ENCODE assay signal across 10 cellular contexts in genomic region chr20:10225439-10226080, GRCh38. TPM values are rescaled to one million over a fixed set of nuclear protein-coding genes. Genes with fewer than 3 reads are reported as not detected.
A peak's percentile ranks its signal among the peaks of the same experiment; 100 is the strongest.
DNase-seq lines count a peak whose midpoint lies in the region; ATAC-seq and TF ChIP-seq lines count a peak whose summit lies in the region.
"Had no signal": no experiment of that assay in that cellular context is flagged by ENCODE, and none has a peak within 500 bp of the region (broad histone marks: within the 10 kb centered on the region; RNA-seq: fewer than 3 reads in every experiment).

No MANE protein-coding gene starts in this region.

- DNase-seq in CMK (ENCODE audit: low read depth) (peak; percentile 43), H9 (no peak), NOMO-1 treated with dmso at 0.1 percent for 144 hours (lab: John Stamatoyannopoulos, UW; ENCODE audit: unreplicated experiment) (peak; percentile 5), epithelial cell of proximal tubule (ENCODE audit: low read depth) (no peak), upper lobe of right lung (no peak)
- no peak for DNase-seq in activated CD4-positive, alpha-beta memory T cell treated with anti-CD3 and anti-CD28 coated beads for 36 hours
- DNase-seq in stimulated activated naive CD4-positive, alpha-beta T cell (lab: John Stamatoyannopoulos, UW) = no peak
- DNase-seq: ovary, stomach had no signal

- no peak overlapping the region for H2BK12ac ChIP-seq in H9 (ENCODE audit: insufficient read length, low read depth, low read length)

- no peaks in the 10 kb centered on the region for H3K79me2 ChIP-seq in H9 (ENCODE audit: insufficient read depth, low read length)

- peaks cover 15% of the 10 kb centered on the region for H3K27me3 Mint-ChIP-seq in H9 (ENCODE audit: low read depth)
- H3K27me3 Mint-ChIP-seq in activated CD4-positive, alpha-beta memory T cell treated with anti-CD3 and anti-CD28 coated beads for 36 hours = peaks cover 20% of the 10 kb centered on the region

- no peaks in the 10 kb centered on the region for H3K4me1 ChIP-seq in H9 (ENCODE audit: insufficient read depth, low read length)
- no peaks in the 10 kb centered on the region for H3K4me1 ChIP-seq in upper lobe of right lung
- H3K4me1 ChIP-seq: stomach had no signal

- ATAC-seq in upper lobe of right lung (no peak), GM19035 (IDR thresholded peaks at IDR 0.05; ENCODE audit: unreplicated experiment) (no peak)

- no peaks in the 10 kb centered on the region for H3K36me3 Mint-ChIP-seq in H9 (ENCODE audit: insufficient read depth in 1 of 3, low read depth in 3 of 3)
- H3K36me3 Mint-ChIP-seq in activated CD4-positive, alpha-beta memory T cell treated with anti-CD3 and anti-CD28 coated beads for 36 hours = no peaks in the 10 kb centered on the region

- H3K23ac ChIP-seq in H9 (ENCODE audit: insufficient read length, low read depth, low read length) = no peak overlapping the region

- H4K20me1 ChIP-seq in H9 (ENCODE audit: control insufficient read depth, insufficient read depth, insufficient read length) = no peaks in the 10 kb centered on the region

- intact Hi-C loops in activated CD4-positive, alpha-beta memory T cell treated with anti-CD3 and anti-CD28 coated beads for 36 hours (cut with micrococcal nuclease) = no loop called here
- intact Hi-C loops in upper lobe of right lung (cut with DNase I) = no loop called here

- no peaks in the 10 kb centered on the region for H3K27me3 ChIP-seq in H9 (ENCODE audit: insufficient read depth, low read length)
- peaks cover 1% of the 10 kb centered on the region for H3K27me3 ChIP-seq in upper lobe of right lung
- H3K27me3 ChIP-seq: ovary had no signal

- H3K4ac ChIP-seq in H9 (ENCODE audit: low read depth, low read length) = no peak overlapping the region

- no peak overlapping the region for H3K18ac ChIP-seq in H9 (ENCODE audit: insufficient read length, low read depth, low read length)

- no peaks in the 10 kb centered on the region for H3K9me3 Mint-ChIP-seq in H9
- no peaks in the 10 kb centered on the region for H3K9me3 Mint-ChIP-seq in activated CD4-positive, alpha-beta memory T cell treated with anti-CD3 and anti-CD28 coated beads for 36 hours

- peaks cover 19% of the 10 kb centered on the region in 2 experiments for H3K4me1 Mint-ChIP-seq in H9
- no peaks in the 10 kb centered on the region for H3K4me1 Mint-ChIP-seq in activated CD4-positive, alpha-beta memory T cell treated with anti-CD3 and anti-CD28 coated beads for 36 hours (ENCODE audit: low read depth)

- H3K4me2 ChIP-seq in H9 (ENCODE audit: insufficient read depth, insufficient read length, low read length) = no peak overlapping the region

- H2BK120ac ChIP-seq in H9 (ENCODE audit: low read depth, low read length, poor library complexity, severe bottlenecking) = no peak overlapping the region

- H3K4me3 ChIP-seq in epithelial cell of proximal tubule (ENCODE audit: low read depth, low read length) (no peak overlapping the region), upper lobe of right lung (no peak overlapping the region)
- H3K4me3 ChIP-seq: ovary, stomach had no signal

- no peaks in the 10 kb centered on the region for H3K36me3 ChIP-seq in upper lobe of right lung
- H3K36me3 ChIP-seq: ovary, stomach had no signal

- no peak overlapping the region for H2BK20ac ChIP-seq in H9 (ENCODE audit: low read depth, low read length, poor library complexity, severe bottlenecking)

- H3K9me3 ChIP-seq in H9 (ENCODE audit: control insufficient read depth, low read depth, low read length) (no peaks in the 10 kb centered on the region), upper lobe of right lung (no peaks in the 10 kb centered on the region)
- H3K9me3 ChIP-seq: ovary, stomach had no signal

- no peak overlapping the region for H3K27ac Mint-ChIP-seq in H9
- no peak overlapping the region for H3K27ac Mint-ChIP-seq in activated CD4-positive, alpha-beta memory T cell treated with anti-CD3 and anti-CD28 coated beads for 36 hours

- H3K27ac ChIP-seq in H9 (ENCODE audit: insufficient read length, low read depth, low read length) (no peak overlapping the region), upper lobe of right lung (no peak overlapping the region)
- H3K27ac ChIP-seq: ovary, stomach had no signal

- CTCF ChIA-PET in activated CD4-positive, alpha-beta memory T cell treated with anti-CD3 and anti-CD28 coated beads for 36 hours (lab: Charles Lee) = interaction anchor here (1.1 kb wide), 1 partner anchor 136 kb away, joined by 3 read pairs; no protein-coding TSS in a partner anchor

- no peaks in the 10 kb centered on the region for H3K23me2 ChIP-seq in H9 (ENCODE audit: insufficient read length, low read depth, low read length, poor library complexity, severe bottlenecking)

- H2AFZ ChIP-seq in H9 (ENCODE audit: low read length) = no peak overlapping the region

- H2BK5ac ChIP-seq in H9 (ENCODE audit: insufficient read length, low read length) = no peak overlapping the region

- H3T11ph ChIP-seq in H9 (ENCODE audit: low read length) = no peak overlapping the region

- H4K91ac ChIP-seq in H9 (ENCODE audit: insufficient read length, low read depth, low read length) = no peak overlapping the region

- no peak overlapping the region for H4K8ac ChIP-seq in H9 (replicated peaks; ENCODE audit: insufficient read length, low read depth, low read length)

- no peak overlapping the region for H3K9ac ChIP-seq in H9 (ENCODE audit: extremely low read depth, insufficient read length, low read length)

- peak; percentile 73 for TF ChIP-seq CTCF in H9 (conservative IDR thresholded peaks at IDR 0.05)
- peak; percentile 52 for TF ChIP-seq CTCF in epithelial cell of proximal tubule (conservative IDR thresholded peaks at IDR 0.05; ENCODE audit: low read depth, low read length)
- TF ChIP-seq CTCF in upper lobe of right lung (IDR thresholded peaks at IDR 0.05) = no peak

- POLR2A ChIA-PET in activated CD4-positive, alpha-beta memory T cell treated with anti-CD3 and anti-CD28 coated beads for 36 hours (lab: Charles Lee) = no interaction called here

- no peaks in the 10 kb centered on the region for H3K79me1 ChIP-seq in H9 (ENCODE audit: insufficient read depth, low read depth, low read length, poor library complexity, severe bottlenecking)

- no peak overlapping the region for H2BK15ac ChIP-seq in H9 (ENCODE audit: low read depth, low read length)

- H3K14ac ChIP-seq in H9 (ENCODE audit: insufficient read depth, low read length) = no peak overlapping the region

- no peak overlapping the region for H3K56ac ChIP-seq in H9 (ENCODE audit: insufficient read length, low read depth, low read length)

- H2AK5ac ChIP-seq in H9 (ENCODE audit: insufficient read length, low read length) = no peak overlapping the region

- no peak overlapping the region for H3K4me3 Mint-ChIP-seq in H9
- H3K4me3 Mint-ChIP-seq in activated CD4-positive, alpha-beta memory T cell treated with anti-CD3 and anti-CD28 coated beads for 36 hours = no peak overlapping the region

- no CpG with 5 or more reads among the region's 1 CpG for WGBS in H9 (ENCODE audit: extremely low coverage, insufficient read length, low lambda C conversion rate)

- H4K5ac ChIP-seq in H9 (ENCODE audit: insufficient read length, low read depth, low read length) = no peak overlapping the region

RNA-seq across cellular contexts. Expression of gene SNAP25, which starts 6.9 kb away (rescaled TPM):
- 0.13 and 0.35 TPM in 2 replicates for total RNA-seq in H9 (2021)
- 0.22 and 1.4 TPM in 2 replicates for total RNA-seq in epithelial cell of proximal tubule
- under 1 TPM; 0.63 to 0.67 TPM for total RNA-seq in activated CD4-positive, alpha-beta memory T cell treated with anti-CD3 and anti-CD28 coated beads for 36 hours
- 1.9 TPM for total RNA-seq in upper lobe of right lung

Comparison
In these comparisons a context has a peak if more than half of its experiments do, and no peak if none do; other contexts are left out.
1. DNase-seq: peak in CMK (single experiment) and NOMO-1 treated with dmso at 0.1 percent for 144 hours (single experiment); none in H9 (single experiment), epithelial cell of proximal tubule (single experiment), activated CD4-positive, alpha-beta memory T cell treated with anti-CD3 and anti-CD28 coated beads for 36 hours (single experiment), upper lobe of right lung (single experiment) and stimulated activated naive CD4-positive, alpha-beta T cell (0 of 6).